8 cellular contexts compared by ENCODE assay signal in the genomic region with DNA sequence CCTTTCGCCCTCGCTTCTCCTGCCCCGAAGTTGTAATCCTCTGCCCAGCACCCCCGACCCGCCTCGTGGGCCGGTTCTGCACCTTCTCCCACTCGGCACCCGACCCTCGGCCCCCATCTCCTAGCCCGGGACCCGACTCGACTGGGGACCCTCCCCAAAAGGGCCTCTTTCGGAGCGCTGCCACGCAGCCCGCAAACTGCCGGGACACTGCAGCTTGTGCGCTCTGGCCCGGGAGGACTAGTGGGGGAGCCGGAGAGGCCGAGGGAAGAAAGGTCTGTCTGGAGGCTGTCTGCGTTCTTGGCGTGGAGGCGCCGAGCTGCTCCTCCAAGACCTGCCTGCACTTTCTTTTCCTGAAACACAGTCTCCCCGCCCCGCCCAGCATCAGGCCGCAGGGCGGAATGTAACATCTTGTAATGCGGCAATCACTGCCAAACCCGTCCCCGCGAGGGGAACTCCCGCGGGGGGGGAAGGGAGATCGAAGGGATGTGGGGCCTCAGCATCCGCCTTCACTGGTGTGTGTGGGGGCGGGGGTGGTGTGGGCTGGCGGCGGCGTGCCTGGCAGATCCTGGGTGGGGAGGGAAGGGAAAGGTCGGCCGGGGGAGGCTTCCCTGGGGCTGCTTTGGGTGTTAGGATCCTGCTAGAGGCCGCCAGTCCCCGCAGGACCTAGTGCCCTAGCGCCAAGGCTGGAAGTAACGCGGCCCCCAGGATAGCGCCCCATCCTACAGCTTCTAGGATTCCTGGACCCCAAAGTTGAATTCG. TPM values are rescaled to one million over a fixed set of nuclear protein-coding genes. Genes with fewer than 3 reads are reported as not detected.
DNase-seq lines count a peak whose midpoint lies in the region; ATAC-seq and TF ChIP-seq lines count a peak whose summit lies in the region.

No MANE protein-coding gene starts in this region.

- H3K36me3 ChIP-seq in lung (ENCODE audit: control insufficient read depth in 2 of 2, insufficient read depth in 2 of 2, low read length in 2 of 2) = no peaks in the 10 kb centered on the region

- no peak overlapping the region for H3K27ac ChIP-seq in lung (ENCODE audit: low read depth in 1 of 2, low read length in 1 of 2)

- no peaks in the 10 kb centered on the region for H3K9me3 Mint-ChIP-seq in dendritic cell treated with granulocyte-macrophage colony-stimulating factor and Interleukin-4, amounts not matched to agents 40 ng/mL and 50 ng/mL, for 4 days

- peaks cover 62% of the 10 kb centered on the region for H3K4me1 Mint-ChIP-seq in dendritic cell treated with granulocyte-macrophage colony-stimulating factor and Interleukin-4, amounts not matched to agents 40 ng/mL and 50 ng/mL, for 4 days (ENCODE audit: low read depth)

- intact Hi-C loops in dendritic cell treated with granulocyte-macrophage colony-stimulating factor and Interleukin-4, amounts not matched to agents 40 ng/mL and 50 ng/mL, for 4 days (cut with micrococcal nuclease) = no loop called here

- peak overlapping the region; percentile 78 for H3K4me3 Mint-ChIP-seq in dendritic cell treated with granulocyte-macrophage colony-stimulating factor and Interleukin-4, amounts not matched to agents 40 ng/mL and 50 ng/mL, for 4 days

- DNase-seq in GM04504 (ENCODE audit: low read depth) = peak; percentile 92
- peak; percentile 71 for DNase-seq in LoVo (ENCODE audit: low spot score)
- peak; percentile 42 for DNase-seq in activated CD4-positive, CD25-positive, alpha-beta regulatory T cell treated with anti-CD3 and anti-CD28 coated beads, Interleukin-2, amount 50 U/mL, for 16 hours (ENCODE audit: low read depth, low spot score)
- DNase-seq in lung (ENCODE audit: low spot score) = no peak
- DNase-seq in stimulated activated naive CD8-positive, alpha-beta T cell treated with anti-CD3 and anti-CD28 coated beads, Interleukin-15, Interleukin-2, amounts not matched to agents 100 U/mL and 50 U/mL, for 24 hours = peak; percentile 64
- DNase-seq in COLO668 (lab: John Stamatoyannopoulos, UW; ENCODE audit: unreplicated experiment) = no peak
- DNase-seq in C1 segment of cervical spinal cord (lab: John Stamatoyannopoulos, UW) = no peak

- TF ChIP-seq CTCF in lung (IDR thresholded peaks at IDR 0.05; ENCODE audit: control extremely low read depth, extremely low read depth) = no peak

- 2% methylated on average over 49 to 51 of the region's 51 CpGs for WGBS in lung, 2 donors

- H3K27me3 Mint-ChIP-seq in dendritic cell treated with granulocyte-macrophage colony-stimulating factor and Interleukin-4, amounts not matched to agents 40 ng/mL and 50 ng/mL, for 4 days = peaks cover 91% of the 10 kb centered on the region

- H3K4me3 ChIP-seq in lung = no peak overlapping the region

- peak; percentile 15 for ATAC-seq in lung (ENCODE audit: insufficient read depth, low FRiP score)
- ATAC-seq in stimulated activated naive CD8-positive, alpha-beta T cell treated with anti-CD3 and anti-CD28 coated beads, Interleukin-15, Interleukin-2, amounts not matched to agents 100 U/mL and 50 U/mL, for 24 hours = peak; percentile 31

- H3K9me3 ChIP-seq in lung (ENCODE audit: control insufficient read depth in 2 of 2, insufficient read depth in 1 of 2, low read length in 1 of 2) = peaks cover 0 to 8% of the 10 kb centered on the region in 2 donors

- peaks cover 5 to 24% of the 10 kb centered on the region in 2 donors for H3K4me1 ChIP-seq in lung (ENCODE audit: control insufficient read depth in 2 of 2, insufficient read depth in 2 of 2, low read length in 2 of 2)

- peaks cover 7% of the 10 kb centered on the region for H3K27me3 ChIP-seq in lung (ENCODE audit: control insufficient read depth, insufficient read depth)

- H3K36me3 Mint-ChIP-seq in dendritic cell treated with granulocyte-macrophage colony-stimulating factor and Interleukin-4, amounts not matched to agents 40 ng/mL and 50 ng/mL, for 4 days (ENCODE audit: low read depth) = no peaks in the 10 kb centered on the region

- H3K27ac Mint-ChIP-seq in dendritic cell treated with granulocyte-macrophage colony-stimulating factor and Interleukin-4, amounts not matched to agents 40 ng/mL and 50 ng/mL, for 4 days = no peak overlapping the region

RNA-seq across cellular contexts. Expression of a gene that starts 7.4 kb away (rescaled TPM):
- under 1 TPM in 1 of 2 donors, not detected in 1; 0.26 TPM for total RNA-seq in lung
- polyA plus RNA-seq in lung = under 1 TPM in 1 of 2 donors, not detected in 1; 0.01 TPM

RNA-seq across cellular contexts. Expression of a gene that starts 10.0 kb away (rescaled TPM):
- total RNA-seq in lung = not detected
- under 1 TPM in 1 of 2 donors, not detected in 1; 0.05 TPM for polyA plus RNA-seq in lung

Comparison
In these comparisons a context has a peak if more than half of its experiments do, and no peak if none do; other contexts are left out.
1. DNase-seq: peak in GM04504 (single experiment), LoVo (single experiment), activated CD4-positive, CD25-positive, alpha-beta regulatory T cell treated with anti-CD3 and anti-CD28 coated beads, Interleukin-2, amount 50 U/mL, for 16 hours (single experiment) and stimulated activated naive CD8-positive, alpha-beta T cell treated with anti-CD3 and anti-CD28 coated beads, Interleukin-15, Interleukin-2, amounts not matched to agents 100 U/mL and 50 U/mL, for 24 hours (single experiment); none in lung (single experiment), COLO668 (single experiment) and C1 segment of cervical spinal cord (0 of 14).